10 cellular contexts compared by ENCODE assay signal in genomic region chr19:29677001-29677781, GRCh38. TPM values are rescaled to one million over a fixed set of nuclear protein-coding genes. Genes with fewer than 3 reads are reported as not detected.
DNase-seq lines count a peak whose midpoint lies in the region; ATAC-seq and TF ChIP-seq lines count a peak whose summit lies in the region.
"Had no signal": no experiment of that assay in that cellular context is flagged by ENCODE, and none has a peak within 500 bp of the region (broad histone marks: within the 10 kb centered on the region; RNA-seq: fewer than 3 reads in every experiment).

No MANE protein-coding gene starts in this region.

- H2BK12ac ChIP-seq in neuronal stem cell (ENCODE audit: low read length): no peak overlapping the region

- peaks cover 88 to 100% (median 99%) of the 10 kb centered on the region in 10 experiments for H3K4me1 ChIP-seq in BLaER1 treated with 17β-estradiol and CSF1 and Interleukin-3, amounts not matched to agents 10 nM and 100 nM
- peaks cover 98% of the 10 kb centered on the region for H3K4me1 ChIP-seq in effector memory CD4-positive, alpha-beta T cell (ENCODE audit: control insufficient read depth, insufficient read depth, low read length, poor library complexity, severe bottlenecking)
- peaks cover 3 to 16% of the 10 kb centered on the region in 2 donors for H3K4me1 ChIP-seq in neuronal stem cell (ENCODE audit: control insufficient read depth in 2 of 2, insufficient read depth in 1 of 2, low read depth in 1 of 2, low read length in 2 of 2)
- H3K4me1 ChIP-seq in transverse colon: peaks cover 0 to 46% (median 10%) of the 10 kb centered on the region in 4 donors

- TF ChIP-seq EP300 in transverse colon (IDR thresholded peaks at IDR 0.05; ENCODE audit: low read depth): no peak

- peak overlapping the region; percentile 40 for H2BK5ac ChIP-seq in neuronal stem cell (ENCODE audit: low read length)

- no peak overlapping the region for H2BK15ac ChIP-seq in neuronal stem cell (ENCODE audit: low read length)

- H2AK5ac ChIP-seq in neuronal stem cell (ENCODE audit: low read depth, low read length): peak overlapping the region; percentile 27

- peak overlapping the region in 5 of 11 experiments; percentile 5 to 50 (median 31); a peak in 6 of 22 replicates for H3K9ac ChIP-seq in BLaER1 treated with 17β-estradiol and CSF1 and Interleukin-3, amounts not matched to agents 10 nM and 100 nM
- H3K9ac ChIP-seq in neuronal stem cell (ENCODE audit: low read depth, low read length, poor library complexity): no peak overlapping the region

- H4K91ac ChIP-seq in neuronal stem cell (ENCODE audit: low read depth, low read length, poor library complexity): no peak overlapping the region

- H3K23ac ChIP-seq in neuronal stem cell (ENCODE audit: low read depth, low read length, poor library complexity): peak overlapping the region; percentile 53

- peak overlapping the region; percentile 67 for H3K14ac ChIP-seq in neuronal stem cell (ENCODE audit: low read length)

- ATAC-seq in GM18873 (IDR thresholded peaks at IDR 0.05; ENCODE audit: low FRiP score, unreplicated experiment): no peak

- H3K4ac ChIP-seq in neuronal stem cell (ENCODE audit: low read length): no peak overlapping the region

- H3K27me3 ChIP-seq in BLaER1 treated with 17β-estradiol and CSF1 and Interleukin-3, amounts not matched to agents 10 nM and 100 nM: peaks cover 0 to 4% (median 0%) of the 10 kb centered on the region in 11 experiments; a peak in 1 of 22 replicates
- H3K27me3 ChIP-seq in H7 (ENCODE audit: control insufficient read depth, insufficient read depth, low read length) (no peaks in the 10 kb centered on the region), neuronal stem cell (ENCODE audit: control insufficient read depth in 3 of 3, insufficient read depth in 3 of 3, low read depth in 1 of 3, low read length in 3 of 3) (peaks cover 0 to 3% (median 0%) of the 10 kb centered on the region in 3 experiments), transverse colon (no peaks in the 10 kb centered on the region)
- no peaks in the 10 kb centered on the region for H3K27me3 ChIP-seq in effector memory CD4-positive, alpha-beta T cell (replicated peaks; ENCODE audit: control insufficient read depth, insufficient read depth, low read length, poor library complexity, severe bottlenecking)
- H3K27me3 ChIP-seq: tibial artery had no signal

- peak overlapping the region; percentile 24 for H2AFZ ChIP-seq in neuronal stem cell (ENCODE audit: low read length)

- H4K8ac ChIP-seq in neuronal stem cell (ENCODE audit: low read depth, low read length): no peak overlapping the region

- no CpG with 5 or more reads among the region's 23 CpGs for WGBS in neuronal stem cell (ENCODE audit: extremely low coverage in 2 of 2, insufficient read length in 2 of 2, insufficient replicate concordance in 1 of 2), 2 donors
- 89 to 100% methylated on average over 1 to 22 of the region's 23 CpGs for WGBS in transverse colon (ENCODE audit: low coverage in 1 of 2), 2 donors

- peak overlapping the region; percentile 12 for H3K18ac ChIP-seq in neuronal stem cell (ENCODE audit: low read length)

- peak overlapping the region; percentile 89 to 97 (median 96) for H3K4me2 ChIP-seq in BLaER1 treated with 17β-estradiol and CSF1 and Interleukin-3, amounts not matched to agents 10 nM and 100 nM
- no peak overlapping the region for H3K4me2 ChIP-seq in neuronal stem cell (ENCODE audit: insufficient read depth, low read length, poor library complexity, severe bottlenecking)

- no peaks in the 10 kb centered on the region for H3K9me3 ChIP-seq in BLaER1 treated with 17β-estradiol and CSF1 and Interleukin-3, amounts not matched to agents 10 nM and 100 nM (replicated peaks in 1 of 11)
- H3K9me3 ChIP-seq in effector memory CD4-positive, alpha-beta T cell (ENCODE audit: control insufficient read depth, low read length): no peaks in the 10 kb centered on the region
- no peaks in the 10 kb centered on the region for H3K9me3 ChIP-seq in neuronal stem cell (replicated peaks in 1 of 2; ENCODE audit: control insufficient read depth in 2 of 2, insufficient read depth in 1 of 2, low read depth in 1 of 2, low read length in 2 of 2)
- H3K9me3 ChIP-seq in transverse colon: no peaks in the 10 kb centered on the region
- H3K9me3 ChIP-seq: tibial artery had no signal

- TF ChIP-seq POLR2A in transverse colon (IDR thresholded peaks at IDR 0.05): no peak

- in situ Hi-C loops in transverse colon (cut with MboI; ENCODE audit: low pct_ligation_motif_present in 1 of 4, low pct_unique_long_range_greater_than_20kb in 1 of 4, low sequenced_read_pairs in 3 of 4): no loop called here

- peaks cover 0 to 65% (median 18%) of the 10 kb centered on the region in 11 experiments; a peak in 11 of 22 replicates for H4K20me1 ChIP-seq in BLaER1 treated with 17β-estradiol and CSF1 and Interleukin-3, amounts not matched to agents 10 nM and 100 nM

- H3K36me3 ChIP-seq in BLaER1 treated with 17β-estradiol and CSF1 and Interleukin-3, amounts not matched to agents 10 nM and 100 nM: peaks cover 0 to 49% (median 20%) of the 10 kb centered on the region in 11 experiments; a peak in 17 of 22 replicates
- H3K36me3 ChIP-seq in H7 (replicated peaks; ENCODE audit: control insufficient read depth, insufficient read depth, low read length): peaks cover 7% of the 10 kb centered on the region
- H3K36me3 ChIP-seq in effector memory CD4-positive, alpha-beta T cell (ENCODE audit: control insufficient read depth, insufficient read depth, low read length): peaks cover 27% of the 10 kb centered on the region
- H3K36me3 ChIP-seq in neuronal stem cell (replicated peaks in 1 of 2; ENCODE audit: control insufficient read depth in 2 of 2, insufficient read depth in 2 of 2, low read length in 2 of 2): peaks cover 2 to 8% of the 10 kb centered on the region in 2 donors
- H3K36me3 ChIP-seq in transverse colon: peaks cover 0 to 9% (median 0%) of the 10 kb centered on the region in 4 donors

- H3K4me3 ChIP-seq in BLaER1 treated with 17β-estradiol and CSF1 and Interleukin-3, amounts not matched to agents 10 nM and 100 nM: no peak overlapping the region
- H3K4me3 ChIP-seq in H7 (ENCODE audit: insufficient read depth, low read depth, low read length): no peak overlapping the region
- H3K4me3 ChIP-seq in effector memory CD4-positive, alpha-beta T cell (ENCODE audit: insufficient read depth, low read depth, low read length, poor library complexity, severe bottlenecking): no peak overlapping the region
- no peak overlapping the region for H3K4me3 ChIP-seq in neuronal stem cell (ENCODE audit: low read length in 2 of 2)
- H3K4me3 ChIP-seq in coronary artery: no peak overlapping the region
- no peak overlapping the region for H3K4me3 ChIP-seq in transverse colon
- H3K4me3 ChIP-seq: tibial artery had no signal

- peak; percentile 67 for DNase-seq in H7
- no peak for DNase-seq in effector memory CD4-positive, alpha-beta T cell
- DNase-seq in neuronal stem cell (ENCODE audit: low spot score): no peak
- DNase-seq in coronary artery (ENCODE audit: low spot score): no peak
- no peak for DNase-seq in transverse colon
- no peak for DNase-seq in dermis blood vessel endothelial cell
- DNase-seq: NCI-H774 had no signal

- no peaks in the 10 kb centered on the region for H3K79me1 ChIP-seq in neuronal stem cell (ENCODE audit: low read depth, low read length)

- peak overlapping the region in 3 of 11 experiments; percentile 14 to 38 (median 27); a peak in 2 of 22 replicates for H3K27ac ChIP-seq in BLaER1 treated with 17β-estradiol and CSF1 and Interleukin-3, amounts not matched to agents 10 nM and 100 nM
- H3K27ac ChIP-seq in effector memory CD4-positive, alpha-beta T cell (ENCODE audit: insufficient read depth, low read length, poor library complexity, severe bottlenecking): peak overlapping the region; percentile 27
- no peak overlapping the region for H3K27ac ChIP-seq in neuronal stem cell (replicated peaks; ENCODE audit: low read length)
- H3K27ac ChIP-seq in coronary artery: peak overlapping the region in 1 of 2 donors; percentile 42
- H3K27ac ChIP-seq in transverse colon: peak overlapping the region in 1 of 4 donors; percentile 55

- no peak overlapping the region for H2BK120ac ChIP-seq in neuronal stem cell (ENCODE audit: low read depth, low read length)

- TF ChIP-seq CTCF in coronary artery (IDR thresholded peaks at IDR 0.05): no peak
- TF ChIP-seq CTCF in transverse colon (IDR thresholded peaks at IDR 0.05): no peak

- intact Hi-C loops in transverse colon (cut with DNase I; ENCODE audit: low total_unique reads): no loop called here

RNA-seq across cellular contexts. Expression of gene PLEKHF1, which starts 11.9 kb away (rescaled TPM):
- 12.9 and 19.4 TPM in 2 replicates for total RNA-seq in H7 (2014; rRNA removed; shearing (Covaris generic))
- polyA plus RNA-seq in neuronal stem cell (2013, experiment 1 of 2): 1.0 TPM
- 0.96 TPM for polyA plus RNA-seq in neuronal stem cell (2013, experiment 2 of 2)
- total RNA-seq in transverse colon (10 to 100 TPM in 3 of 4 donors, 1 to 10 TPM in 1; 8.6 to 38.8 (median 14.2) TPM), dermis blood vessel endothelial cell (12.3 and 14.2 TPM in 2 replicates)

RNA-seq across cellular contexts. Expression of gene C19orf12, which starts 37.9 kb away (rescaled TPM):
- total RNA-seq in H7 (2014; rRNA removed; shearing (Covaris generic)): 24.0 and 24.1 TPM in 2 replicates
- 20.8 TPM for polyA plus RNA-seq in neuronal stem cell (2013, experiment 1 of 2)
- 20.7 TPM for polyA plus RNA-seq in neuronal stem cell (2013, experiment 2 of 2)
- total RNA-seq in transverse colon (10 to 100 TPM; 13.9 to 33.3 (median 21.4) TPM), dermis blood vessel endothelial cell (25.7 and 29.8 TPM in 2 replicates)
